ENCODE assay signal across 7 cellular contexts in the genomic region with DNA sequence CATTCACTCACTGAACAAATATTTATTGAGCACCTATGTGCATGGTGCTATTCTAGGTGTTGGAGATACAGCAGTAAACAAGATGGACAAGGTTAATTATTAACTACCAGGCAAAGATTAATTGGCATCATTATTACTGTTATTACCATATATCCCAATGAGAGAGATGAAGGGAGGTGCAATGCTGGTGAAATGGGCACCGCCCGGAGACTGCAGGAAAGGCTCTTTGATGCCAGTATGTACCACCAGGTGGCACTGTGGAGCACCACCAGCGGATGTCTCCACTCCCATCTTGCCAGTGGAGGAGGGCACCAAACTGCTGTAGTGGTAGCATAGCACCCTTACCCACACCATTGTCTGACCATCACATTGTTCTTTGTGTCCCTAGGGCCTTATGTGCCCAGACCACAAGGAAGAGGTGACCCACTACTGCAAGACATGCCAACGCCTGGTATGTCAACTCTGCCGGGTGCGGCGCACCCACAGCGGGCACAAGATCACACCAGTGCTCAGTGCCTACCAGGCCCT. TPM values are rescaled to one million over a fixed set of nuclear protein-coding genes. Genes with fewer than 3 reads are reported as not detected.
DNase-seq lines count a peak whose midpoint lies in the region; ATAC-seq, FAIRE-seq and TF ChIP-seq lines count a peak whose summit lies in the region.

No MANE protein-coding gene starts in this region.

- peaks cover 27% of the 10 kb centered on the region for H3K27me3 ChIP-seq in left ventricle myocardium inferior (ENCODE audit: low read depth)

- ATAC-seq in sciatic nerve (peak; percentile 64), HG03342 (IDR thresholded peaks at IDR 0.05; ENCODE audit: unreplicated experiment) (no peak)

- no peaks in the 10 kb centered on the region for H3K27me3 Mint-ChIP-seq in T-helper 2 cell treated with Interferon-gamma antibody and Interleukin-4, amounts not matched to agents 5 μg/mL and 100 μg/mL, for 36 hours (ENCODE audit: low read depth)

- peak overlapping the region; percentile 95 for H3K4me3 Mint-ChIP-seq in T-helper 2 cell treated with Interferon-gamma antibody and Interleukin-4, amounts not matched to agents 5 μg/mL and 100 μg/mL, for 36 hours

- DNase-seq in GM18507 (ENCODE audit: extremely low spot score, insufficient read length, low read depth) (peak; percentile 78), NCI-H2029 treated with DMSO at 0.1 percent for 48 hours (lab: John Stamatoyannopoulos, UW) (peak; percentile 73), amygdala (lab: John Stamatoyannopoulos, UW) (peak in 53 of 56 donors; percentile 22 to 92 (median 66)), left ventricle myocardium inferior (peak; percentile 83), sciatic nerve (ENCODE audit: low spot score) (peak; percentile 92)
- peak; percentile 74 for DNase-seq in T-helper 2 cell treated with Interferon-gamma antibody and Interleukin-4, amounts not matched to agents 5 μg/mL and 100 μg/mL, for 36 hours (ENCODE audit: low spot score)

- intact Hi-C loops in left ventricle myocardium inferior (cut with micrococcal nuclease) (no loop called here), sciatic nerve (cut with DNase I) (loop anchor here (10.0 kb wide), 1 partner anchor 52 kb away; a partner anchor contains a TSS)

- H3K9me3 ChIP-seq in left ventricle myocardium inferior (replicated peaks) = no peaks in the 10 kb centered on the region

- H3K36me3 Mint-ChIP-seq in T-helper 2 cell treated with Interferon-gamma antibody and Interleukin-4, amounts not matched to agents 5 μg/mL and 100 μg/mL, for 36 hours (ENCODE audit: low read depth) = peaks cover 42% of the 10 kb centered on the region

- H3K27ac Mint-ChIP-seq in T-helper 2 cell treated with Interferon-gamma antibody and Interleukin-4, amounts not matched to agents 5 μg/mL and 100 μg/mL, for 36 hours = peak overlapping the region; percentile 44

- H3K9me3 Mint-ChIP-seq in T-helper 2 cell treated with Interferon-gamma antibody and Interleukin-4, amounts not matched to agents 5 μg/mL and 100 μg/mL, for 36 hours = no peaks in the 10 kb centered on the region

- H3K4me1 Mint-ChIP-seq in T-helper 2 cell treated with Interferon-gamma antibody and Interleukin-4, amounts not matched to agents 5 μg/mL and 100 μg/mL, for 36 hours (ENCODE audit: low read depth) = peaks cover 45% of the 10 kb centered on the region

- no peaks in the 10 kb centered on the region for H3K36me3 ChIP-seq in left ventricle myocardium inferior

- H3K27ac ChIP-seq in left ventricle myocardium inferior (replicated peaks) = no peak overlapping the region

- H3K4me3 ChIP-seq in left ventricle myocardium inferior = no peak overlapping the region

- H3K4me1 ChIP-seq in left ventricle myocardium inferior = peaks cover 37% of the 10 kb centered on the region

- peak; percentile 96 for TF ChIP-seq CTCF in left ventricle myocardium inferior (IDR thresholded peaks at IDR 0.05; ENCODE audit: borderline replicate concordance)

- peak; percentile 95 for FAIRE-seq in GM18507 (lab: Jason Lieb, UNC)

RNA-seq across cellular contexts. Expression of a gene that starts 3.0 kb away (rescaled TPM):
- total RNA-seq in left ventricle myocardium inferior (0.11 TPM), sciatic nerve (4.8 TPM)

RNA-seq across cellular contexts. Expression of a gene that starts 3.5 kb away (rescaled TPM):
- total RNA-seq in left ventricle myocardium inferior (113 TPM), sciatic nerve (162 TPM)

RNA-seq across cellular contexts. Expression of a gene that starts 31.1 kb away (rescaled TPM):
- total RNA-seq in left ventricle myocardium inferior (7.2 TPM), sciatic nerve (58.8 TPM)

RNA-seq across cellular contexts. Expression of a gene that starts 31.9 kb away (rescaled TPM):
- 18.0 TPM for total RNA-seq in left ventricle myocardium inferior
- total RNA-seq in sciatic nerve = 20.0 TPM

RNA-seq across cellular contexts. Expression of a gene that starts 36.3 kb away (rescaled TPM):
- total RNA-seq in left ventricle myocardium inferior (54.5 TPM), sciatic nerve (75.3 TPM)
